In genomic region chr5:107147584-107147983, GRCh38 we compare ENCODE assay signal across 16 cellular contexts.
"Had no signal": no experiment of that assay in that cellular context is flagged by ENCODE, and none has a peak within 500 bp of the region (broad histone marks: within the 10 kb centered on the region; RNA-seq: fewer than 3 reads in every experiment).

No MANE protein-coding gene starts in this region.

- ATAC-seq: esophagus mucosa; left lobe of liver; stimulated activated memory B cell treated with anti-CD40 and anti-IgM and Interleukin-4, amounts not matched to agents 10 μg/mL and 1 μg/mL and 100 μg/mL, for 72 hours had no signal

- H3K9me3 Mint-ChIP-seq: activated CD4-positive, alpha-beta T cell treated with anti-CD3 and anti-CD28 coated beads, Interleukin-2, amount 10 ng/mL, durations not matched to agents 7 days and 5 days had no signal

- H2AFZ ChIP-seq: parathyroid adenoma had no signal

- H3K9me3 ChIP-seq: colonic mucosa had no signal

- H3K36me3 Mint-ChIP-seq: stimulated activated memory B cell treated with anti-CD40 and anti-IgM and Interleukin-4, amounts not matched to agents 10 μg/mL and 1 μg/mL and 100 μg/mL, for 72 hours had no signal

- DNase-seq: activated CD4-positive, alpha-beta T cell treated with anti-CD3 and anti-CD28 coated beads, Interleukin-2, amount 10 ng/mL, durations not matched to agents 7 days and 5 days; activated CD8-positive, alpha-beta memory T cell treated with anti-CD3 and anti-CD28 coated beads, Interleukin-2, amount 50 U/mL, for 48 hours; activated naive CD4-positive, alpha-beta T cell treated with Interleukin-2 at 50 U/mL for 16 hours; anterior cingulate cortex; colonic mucosa; hippocampal formation; midbrain; retina; stimulated activated CD4-positive, alpha-beta T cell treated with anti-CD3 and anti-CD28 coated beads, Interleukin-12 subunit alpha, Interleukin-12 subunit beta, amount 100 ng/mL, for 4 hours; stimulated activated CD4-positive, alpha-beta T cell treated with anti-CD3 and anti-CD28 coated beads, Interleukin-2, amount 100 ng/mL, for 24 hours; T-helper 9 cell had no signal

- H3K27me3 ChIP-seq: colonic mucosa had no signal

- H3K4me1 Mint-ChIP-seq: activated CD4-positive, alpha-beta T cell treated with anti-CD3 and anti-CD28 coated beads, Interleukin-2, amount 10 ng/mL, durations not matched to agents 7 days and 5 days; stimulated activated memory B cell treated with anti-CD40 and anti-IgM and Interleukin-4, amounts not matched to agents 10 μg/mL and 1 μg/mL and 100 μg/mL, for 72 hours had no signal

- H3K4me3 Mint-ChIP-seq: activated CD4-positive, alpha-beta T cell treated with anti-CD3 and anti-CD28 coated beads, Interleukin-2, amount 10 ng/mL, durations not matched to agents 7 days and 5 days; stimulated activated memory B cell treated with anti-CD40 and anti-IgM and Interleukin-4, amounts not matched to agents 10 μg/mL and 1 μg/mL and 100 μg/mL, for 72 hours had no signal

- H3K9ac ChIP-seq: parathyroid adenoma had no signal

- H3K79me2 ChIP-seq: parathyroid adenoma had no signal

- FAIRE-seq: keratinocyte had no signal

- H3K27ac ChIP-seq: colonic mucosa, parathyroid adenoma had no signal

- H3K27me3 Mint-ChIP-seq: activated CD4-positive, alpha-beta T cell treated with anti-CD3 and anti-CD28 coated beads, Interleukin-2, amount 10 ng/mL, durations not matched to agents 7 days and 5 days; stimulated activated memory B cell treated with anti-CD40 and anti-IgM and Interleukin-4, amounts not matched to agents 10 μg/mL and 1 μg/mL and 100 μg/mL, for 72 hours had no signal

- H3K27ac Mint-ChIP-seq: activated CD4-positive, alpha-beta T cell treated with anti-CD3 and anti-CD28 coated beads, Interleukin-2, amount 10 ng/mL, durations not matched to agents 7 days and 5 days; stimulated activated memory B cell treated with anti-CD40 and anti-IgM and Interleukin-4, amounts not matched to agents 10 μg/mL and 1 μg/mL and 100 μg/mL, for 72 hours had no signal

- H3K4me1 ChIP-seq: colonic mucosa, parathyroid adenoma had no signal

- H3K4me3 ChIP-seq: colonic mucosa had no signal

- H3K36me3 ChIP-seq: colonic mucosa had no signal
